1 cellular context compared by ENCODE assay signal in the genomic region with DNA sequence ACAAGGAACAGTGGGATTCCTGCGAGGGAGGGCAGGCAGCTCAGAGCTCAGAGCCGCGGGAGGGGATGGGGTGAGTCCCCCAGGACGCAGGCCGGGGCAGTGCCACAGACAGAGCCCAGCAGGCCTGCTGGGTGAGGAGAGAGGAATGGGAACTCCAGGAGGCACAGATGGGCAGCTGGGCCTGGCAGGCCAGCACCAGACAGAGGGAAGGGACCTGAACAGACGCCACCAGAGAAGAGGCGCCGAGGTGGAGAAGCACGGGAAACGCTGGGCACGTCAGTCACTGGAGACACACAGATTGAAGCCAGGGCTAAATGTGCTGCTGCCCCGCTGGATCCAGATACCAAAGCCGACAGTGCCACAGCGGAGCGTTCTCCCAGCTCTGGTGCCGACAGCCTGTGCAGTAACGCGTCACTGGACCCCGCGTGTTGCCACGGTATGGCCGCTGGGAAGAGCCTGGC.
TF ChIP-seq lines count a peak whose summit lies in the region.

No MANE protein-coding gene starts in this region.

TF ChIP-seq in IMR-90, 13 proteins besides CTCF, POLR2A, EP300 and RAD21:
- TF ChIP-seq NFE2L2 (IDR thresholded peaks at IDR 0.05; ENCODE audit: low read depth, low read length) (no peak), SMC3 (IDR thresholded peaks at IDR 0.05; ENCODE audit: low read depth, low read length) (no peak)
- TF ChIP-seq, protein P1, sequence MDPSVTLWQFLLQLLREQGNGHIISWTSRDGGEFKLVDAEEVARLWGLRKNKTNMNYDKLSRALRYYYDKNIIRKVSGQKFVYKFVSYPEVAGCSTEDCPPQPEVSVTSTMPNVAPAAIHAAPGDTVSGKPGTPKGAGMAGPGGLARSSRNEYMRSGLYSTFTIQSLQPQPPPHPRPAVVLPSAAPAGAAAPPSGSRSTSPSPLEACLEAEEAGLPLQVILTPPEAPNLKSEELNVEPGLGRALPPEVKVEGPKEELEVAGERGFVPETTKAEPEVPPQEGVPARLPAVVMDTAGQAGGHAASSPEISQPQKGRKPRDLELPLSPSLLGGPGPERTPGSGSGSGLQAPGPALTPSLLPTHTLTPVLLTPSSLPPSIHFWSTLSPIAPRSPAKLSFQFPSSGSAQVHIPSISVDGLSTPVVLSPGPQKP (IDR thresholded peaks at IDR 0.05; ENCODE audit: borderline replicate concordance, low read depth, low read length): no peak
